ENCODE assay signal across 9 cellular contexts in the genomic region with DNA sequence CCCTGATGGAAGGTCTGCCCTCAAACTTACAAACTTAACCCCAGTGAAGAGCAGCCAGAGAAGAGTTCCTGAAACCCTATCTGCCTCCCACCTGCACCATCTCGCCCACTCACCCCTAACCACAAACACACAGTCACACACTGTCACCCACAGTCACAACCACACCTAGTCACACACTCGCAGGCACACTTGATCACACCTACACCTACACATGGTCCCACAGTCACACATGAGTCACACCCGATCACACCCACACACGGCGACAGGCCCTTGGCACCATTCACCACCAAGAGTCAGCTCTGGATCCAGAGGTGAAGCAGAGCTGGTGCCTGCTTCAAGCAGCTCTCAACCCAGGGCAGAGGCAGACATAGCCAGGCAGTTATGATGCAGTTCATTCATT. TPM values are rescaled to one million over a fixed set of nuclear protein-coding genes. Genes with fewer than 3 reads are reported as not detected.
A peak's percentile ranks its signal among the peaks of the same experiment; 100 is the strongest.
DNase-seq lines count a peak whose midpoint lies in the region; ATAC-seq, FAIRE-seq and TF ChIP-seq lines count a peak whose summit lies in the region.
"Had no signal": no experiment of that assay in that cellular context is flagged by ENCODE, and none has a peak within 500 bp of the region (broad histone marks: within the 10 kb centered on the region; RNA-seq: fewer than 3 reads in every experiment).

No MANE protein-coding gene starts in this region.

- POLR2A ChIA-PET in Caco-2 (lab: Charles Lee): no interaction called here

- H3K4me1 Mint-ChIP-seq in Caco-2 (ENCODE audit: low read depth, unreplicated experiment): no peaks in the 10 kb centered on the region

- H3K4me1 ChIP-seq in Caco-2: no peaks in the 10 kb centered on the region

- H3K4me3 Mint-ChIP-seq in Caco-2 (ENCODE audit: unreplicated experiment): no peak overlapping the region

- H3K9me3 ChIP-seq in Caco-2: no peaks in the 10 kb centered on the region

- no peak for TF ChIP-seq CTCF in Caco-2 (IDR thresholded peaks at IDR 0.05; ENCODE audit: insufficient read depth in 1 of 2, low read depth in 1 of 2, low read length in 1 of 2, severe bottlenecking in 1 of 2, unreplicated experiment in 1 of 2)

- peak; percentile 71 for DNase-seq in activated CD8-positive, alpha-beta memory T cell treated with anti-CD3 and anti-CD28 coated beads, Interleukin-2, amount 50 U/mL, for 24 hours (ENCODE audit: extremely low read depth)
- DNase-seq in glomerular visceral epithelial cell (ENCODE audit: extremely low spot score) (peak; percentile 18), H54 (ENCODE audit: insufficient read length, low spot score) (no peak), NCI-H446 (lab: John Stamatoyannopoulos, UW) (no peak), midbrain (lab: John Stamatoyannopoulos, UW) (no peak), Caco-2 (no peak)
- peak; percentile 79 to 90 for DNase-seq in stimulated activated CD8-positive, alpha-beta memory T cell treated with anti-CD3 and anti-CD28 coated beads, Interleukin-15, amount 100 ng/mL, for 4 hours (ENCODE audit: low read depth in 2 of 2)

- CTCF ChIA-PET in Caco-2 (lab: Charles Lee): no interaction called here

- FAIRE-seq in H54 (lab: Jason Lieb, UNC): no peak

- BruUV-seq in Caco-2 (replicated peaks; lab: Mats Ljungman, UMichigan): no TSS peak

- peak; percentile 31 for ATAC-seq in HG02798 (IDR thresholded peaks at IDR 0.05; ENCODE audit: poor library complexity, unreplicated experiment)

- H3K36me3 ChIP-seq in Caco-2 (ENCODE audit: control insufficient read depth, insufficient read depth, low read length): no peaks in the 10 kb centered on the region; the same call in 1 of the 2 replicates

- no peak overlapping the region for H3K4me3 ChIP-seq in Caco-2 (ENCODE audit: low read depth, low read length)

- no peak overlapping the region for H3K27ac Mint-ChIP-seq in Caco-2 (ENCODE audit: unreplicated experiment)

- H3K27me3 Mint-ChIP-seq in Caco-2 (ENCODE audit: insufficient read depth, unreplicated experiment): no peaks in the 10 kb centered on the region

- no peak for TF ChIP-seq POLR2A in H54 (IDR thresholded peaks at IDR 0.05; ENCODE audit: low read depth, low read length)

- no peaks in the 10 kb centered on the region for H3K27me3 ChIP-seq in Caco-2 (replicated peaks; ENCODE audit: control insufficient read depth, insufficient read depth, low read length)

- H3K36me3 Mint-ChIP-seq in Caco-2 (ENCODE audit: insufficient read depth, unreplicated experiment): no peaks in the 10 kb centered on the region

- intact Hi-C loops in Caco-2 (cut with micrococcal nuclease; ENCODE audit: unreplicated experiment): no loop called here

- H3K9me3 Mint-ChIP-seq in Caco-2 (ENCODE audit: unreplicated experiment): no peaks in the 10 kb centered on the region

RNA-seq across cellular contexts. Expression of a gene that starts 6.1 kb away (rescaled TPM):
- total RNA-seq in Caco-2 (2022): 19.6 and 20.5 TPM in 2 replicates

RNA-seq across cellular contexts. Expression of a gene that starts 22.9 kb away (rescaled TPM):
- total RNA-seq in Caco-2 (2022): not detected in 2 replicates
- total RNA-seq: T-helper 2 cell treated with Interferon-gamma antibody and Interleukin-4, amounts not matched to agents 100 ng/mL and 5 ng/mL, for 36 hours had no signal

RNA-seq across cellular contexts. Expression of a gene that starts 23.1 kb away (rescaled TPM):
- total RNA-seq in Caco-2 (2022): not detected in 2 replicates
- total RNA-seq: T-helper 2 cell treated with Interferon-gamma antibody and Interleukin-4, amounts not matched to agents 100 ng/mL and 5 ng/mL, for 36 hours had no signal

RNA-seq across cellular contexts. Expression of a gene that starts 43.4 kb away (rescaled TPM):
- total RNA-seq in Caco-2 (2022): 3.9 and 5.2 TPM in 2 replicates

Comparison
In these comparisons a context has a peak if more than half of its experiments do, and no peak if none do; other contexts are left out.
1. DNase-seq: peak in activated CD8-positive, alpha-beta memory T cell treated with anti-CD3 and anti-CD28 coated beads, Interleukin-2, amount 50 U/mL, for 24 hours (single experiment), glomerular visceral epithelial cell (single experiment) and stimulated activated CD8-positive, alpha-beta memory T cell treated with anti-CD3 and anti-CD28 coated beads, Interleukin-15, amount 100 ng/mL, for 4 hours (2 of 2); none in H54 (single experiment), NCI-H446 (0 of 2), midbrain (single experiment) and Caco-2 (0 of 2).